11 cellular contexts compared by ENCODE assay signal in genomic region chr17:76562734-76563148, GRCh38. TPM values are rescaled to one million over a fixed set of nuclear protein-coding genes. Genes with fewer than 3 reads are reported as not detected.
DNase-seq lines count a peak whose midpoint lies in the region; ATAC-seq and TF ChIP-seq lines count a peak whose summit lies in the region.
"Had no signal": no experiment of that assay in that cellular context is flagged by ENCODE, and none has a peak within 500 bp of the region (broad histone marks: within the 10 kb centered on the region; RNA-seq: fewer than 3 reads in every experiment).

No MANE protein-coding gene starts in this region.

- peaks cover 61% of the 10 kb centered on the region for H3K36me3 ChIP-seq in adipocyte (ENCODE audit: control insufficient read depth, insufficient read depth, low read length, severe bottlenecking)
- H3K36me3 ChIP-seq in uterus = no peaks in the 10 kb centered on the region

- intact Hi-C loops in left ventricle myocardium superior (cut with micrococcal nuclease) (no loop called here), uterus (cut with DNase I; ENCODE audit: low total_unique reads) (no loop called here)

- TF ChIP-seq CTCF in uterus (IDR thresholded peaks at IDR 0.05) = no peak

- TF ChIP-seq POLR2A in uterus (IDR thresholded peaks at IDR 0.05) = no peak

- H3K27ac ChIP-seq in uterus = peak overlapping the region; percentile 16 to 71

- no peaks in the 10 kb centered on the region for H3K27me3 ChIP-seq in adipocyte (replicated peaks; ENCODE audit: control insufficient read depth, insufficient read depth, low read length)
- no peaks in the 10 kb centered on the region for H3K27me3 ChIP-seq in uterus

- no peaks in the 10 kb centered on the region for H3K9me3 Mint-ChIP-seq in activated naive CD4-positive, alpha-beta T cell treated with anti-CD3 and anti-CD28 coated beads, Interleukin-2, amount 50 U/mL, for 24 hours
- H3K9me3 Mint-ChIP-seq in activated naive CD4-positive, alpha-beta T cell treated with anti-CD3 and anti-CD28 coated beads, Interleukin-2, amount 10 ng/mL, durations not matched to agents 7 days and 5 days = no peaks in the 10 kb centered on the region

- no peaks in the 10 kb centered on the region for H3K27me3 Mint-ChIP-seq in activated naive CD4-positive, alpha-beta T cell treated with anti-CD3 and anti-CD28 coated beads, Interleukin-2, amount 50 U/mL, for 24 hours
- H3K27me3 Mint-ChIP-seq in activated naive CD4-positive, alpha-beta T cell treated with anti-CD3 and anti-CD28 coated beads, Interleukin-2, amount 10 ng/mL, durations not matched to agents 7 days and 5 days = no peaks in the 10 kb centered on the region

- DNase-seq in activated naive CD4-positive, alpha-beta T cell treated with anti-CD3 and anti-CD28 coated beads, Interleukin-2, amount 10 ng/mL, durations not matched to agents 7 days and 5 days = no peak
- DNase-seq in adipocyte (ENCODE audit: low read depth) = peak; percentile 73
- peak; percentile 55 for DNase-seq in left ventricle myocardium superior
- peak; percentile 65 to 84 for DNase-seq in uterus
- no peak for DNase-seq in NAMALWA (ENCODE audit: low spot score)
- DNase-seq: activated gamma-delta T cell, NCI-H146 had no signal

- no peak overlapping the region for H3K9ac ChIP-seq in adipocyte (ENCODE audit: low read length)

- CTCF ChIA-PET in activated naive CD4-positive, alpha-beta T cell treated with anti-CD3 and anti-CD28 coated beads, Interleukin-2, amount 10 ng/mL, durations not matched to agents 7 days and 5 days (lab: Charles Lee) = interaction anchor here (1.7 to 7.4 kb wide), 3 partner anchors 16 to 61 kb away, joined by 4 to 61 read pairs (median 4); no protein-coding TSS in a partner anchor

- H3K4me3 ChIP-seq in adipocyte (ENCODE audit: low read length) (peak overlapping the region; percentile 19), uterus (no peak overlapping the region)

- H3K4me1 ChIP-seq in adipocyte (ENCODE audit: control insufficient read depth, insufficient read depth, low read length) (peaks cover 60% of the 10 kb centered on the region), uterus (peaks cover 5 to 13% of the 10 kb centered on the region in 2 donors)

- no peak overlapping the region for H3K27ac Mint-ChIP-seq in activated naive CD4-positive, alpha-beta T cell treated with anti-CD3 and anti-CD28 coated beads, Interleukin-2, amount 50 U/mL, for 24 hours
- no peak overlapping the region for H3K27ac Mint-ChIP-seq in activated naive CD4-positive, alpha-beta T cell treated with anti-CD3 and anti-CD28 coated beads, Interleukin-2, amount 10 ng/mL, durations not matched to agents 7 days and 5 days

- peak; percentile 64 for ATAC-seq in left ventricle myocardium superior
- no peak for ATAC-seq in HG03342 (IDR thresholded peaks at IDR 0.05; ENCODE audit: unreplicated experiment)
- ATAC-seq in HG02642 (IDR thresholded peaks at IDR 0.05; ENCODE audit: poor library complexity, unreplicated experiment) = no peak
- ATAC-seq: HCT116 had no signal

- no peaks in the 10 kb centered on the region for H3K9me3 ChIP-seq in adipocyte (ENCODE audit: control insufficient read depth, low read length)
- H3K9me3 ChIP-seq in uterus = no peaks in the 10 kb centered on the region

- H3K36me3 Mint-ChIP-seq in activated naive CD4-positive, alpha-beta T cell treated with anti-CD3 and anti-CD28 coated beads, Interleukin-2, amount 50 U/mL, for 24 hours = peaks cover 33% of the 10 kb centered on the region
- peaks cover 50% of the 10 kb centered on the region for H3K36me3 Mint-ChIP-seq in activated naive CD4-positive, alpha-beta T cell treated with anti-CD3 and anti-CD28 coated beads, Interleukin-2, amount 10 ng/mL, durations not matched to agents 7 days and 5 days

- H3K4me1 Mint-ChIP-seq in activated naive CD4-positive, alpha-beta T cell treated with anti-CD3 and anti-CD28 coated beads, Interleukin-2, amount 50 U/mL, for 24 hours = peaks cover 60% of the 10 kb centered on the region
- peaks cover 52% of the 10 kb centered on the region for H3K4me1 Mint-ChIP-seq in activated naive CD4-positive, alpha-beta T cell treated with anti-CD3 and anti-CD28 coated beads, Interleukin-2, amount 10 ng/mL, durations not matched to agents 7 days and 5 days

- peak overlapping the region; percentile 49 for H3K4me3 Mint-ChIP-seq in activated naive CD4-positive, alpha-beta T cell treated with anti-CD3 and anti-CD28 coated beads, Interleukin-2, amount 50 U/mL, for 24 hours
- H3K4me3 Mint-ChIP-seq in activated naive CD4-positive, alpha-beta T cell treated with anti-CD3 and anti-CD28 coated beads, Interleukin-2, amount 10 ng/mL, durations not matched to agents 7 days and 5 days = no peak overlapping the region

RNA-seq across cellular contexts. Expression of gene PRCD, which starts 22.9 kb away (rescaled TPM):
- total RNA-seq in left ventricle myocardium superior = 4.3 TPM
- 10 to 100 TPM in 1 of 4 donors, under 1 TPM in 2, not detected in 1; 0.26 to 13.4 (median 0.69) TPM for total RNA-seq in uterus

RNA-seq across cellular contexts. Expression of gene ST6GALNAC2, which starts 22.9 kb away (rescaled TPM):
- total RNA-seq in left ventricle myocardium superior (5.1 TPM), uterus (1 to 10 TPM in 2 of 4 donors, under 1 TPM in 1, not detected in 1; 0.59 to 9.5 (median 5.3) TPM)

RNA-seq across cellular contexts. Expression of gene CYGB, which starts 25.2 kb away (rescaled TPM):
- total RNA-seq in left ventricle myocardium superior = 28.0 TPM
- total RNA-seq in uterus = 10 to 100 TPM in 2 of 4 donors, 1 to 10 TPM in 2; 7.8 to 33.2 (median 19.8) TPM

Comparison
In these comparisons a context has a peak if more than half of its experiments do, and no peak if none do; other contexts are left out.
1. DNase-seq: peak in adipocyte (single experiment), left ventricle myocardium superior (single experiment) and uterus (2 of 2); none in activated naive CD4-positive, alpha-beta T cell treated with anti-CD3 and anti-CD28 coated beads, Interleukin-2, amount 10 ng/mL, durations not matched to agents 7 days and 5 days (single experiment) and NAMALWA (single experiment).